In genomic region chr1:155121249-155121648, GRCh38 we compare ENCODE assay signal across 21 cellular contexts. TPM values are rescaled to one million over a fixed set of nuclear protein-coding genes. Genes with fewer than 3 reads are reported as not detected.
A peak's percentile ranks its signal among the peaks of the same experiment; 100 is the strongest.
DNase-seq lines count a peak whose midpoint lies in the region; ATAC-seq and TF ChIP-seq lines count a peak whose summit lies in the region.
"Had no signal": no experiment of that assay in that cellular context is flagged by ENCODE, and none has a peak within 500 bp of the region (broad histone marks: within the 10 kb centered on the region; RNA-seq: fewer than 3 reads in every experiment).

No MANE protein-coding gene starts in this region.

- H3K27me3 ChIP-seq in hepatocyte, result no peaks in the 10 kb centered on the region
- H3K27me3 ChIP-seq in upper lobe of right lung, result no peaks in the 10 kb centered on the region
- H3K27me3 ChIP-seq in prostate gland (replicated peaks; ENCODE audit: insufficient read depth), result no peaks in the 10 kb centered on the region

- no peak overlapping the region for H3K4me2 ChIP-seq in hepatocyte

- no peaks in the 10 kb centered on the region for H3K36me3 ChIP-seq in hepatocyte (replicated peaks; ENCODE audit: insufficient read depth, low read depth)
- H3K36me3 ChIP-seq in upper lobe of right lung, result no peaks in the 10 kb centered on the region
- H3K36me3 ChIP-seq in prostate gland, result no peaks in the 10 kb centered on the region

- H3K4me1 ChIP-seq in hepatocyte (ENCODE audit: insufficient read depth), result peaks cover 35% of the 10 kb centered on the region
- H3K4me1 ChIP-seq in upper lobe of right lung, result peaks cover 13% of the 10 kb centered on the region
- H3K4me1 ChIP-seq in prostate gland (replicated peaks), result peaks cover 6% of the 10 kb centered on the region

- H3K9me3 ChIP-seq in hepatocyte (ENCODE audit: low read depth) (no peaks in the 10 kb centered on the region), upper lobe of right lung (no peaks in the 10 kb centered on the region), prostate gland (no peaks in the 10 kb centered on the region)

- no peaks in the 10 kb centered on the region for H3K36me3 Mint-ChIP-seq in natural killer cell treated with Interleukin-12 subunit alpha and Interleukin-12 subunit beta and Interleukin-15 and Interleukin-18, amount 100 ng/mL, for 72 hours
- no peaks in the 10 kb centered on the region for H3K36me3 Mint-ChIP-seq in natural killer cell
- H3K36me3 Mint-ChIP-seq in mesothelial cell of epicardium, result no peaks in the 10 kb centered on the region

- no peaks in the 10 kb centered on the region for H4K20me1 ChIP-seq in hepatocyte (ENCODE audit: insufficient read depth, poor library complexity, severe bottlenecking)

- intact Hi-C loops in natural killer cell (cut with micrococcal nuclease) (no loop called here), upper lobe of right lung (cut with DNase I) (no loop called here), prostate gland (cut with DNase I) (no loop called here)

- peaks cover 6 to 14% of the 10 kb centered on the region in 2 donors for H3K27me3 Mint-ChIP-seq in natural killer cell treated with Interleukin-12 subunit alpha and Interleukin-12 subunit beta and Interleukin-15 and Interleukin-18, amount 100 ng/mL, for 72 hours
- H3K27me3 Mint-ChIP-seq in natural killer cell (ENCODE audit: low read depth in 2 of 2) (peaks cover 0 to 9% of the 10 kb centered on the region in 2 donors), mesothelial cell of epicardium (ENCODE audit: low read depth) (peaks cover 18% of the 10 kb centered on the region)

- no peak overlapping the region for H3K4me3 Mint-ChIP-seq in natural killer cell treated with Interleukin-12 subunit alpha and Interleukin-12 subunit beta and Interleukin-15 and Interleukin-18, amount 100 ng/mL, for 72 hours
- H3K4me3 Mint-ChIP-seq in natural killer cell (no peak overlapping the region), mesothelial cell of epicardium (no peak overlapping the region)
- H3K4me3 Mint-ChIP-seq: B cell; CD4-positive, alpha-beta T cell; HFFc6 had no signal

- H2AFZ ChIP-seq in hepatocyte, result no peak overlapping the region

- no peaks in the 10 kb centered on the region for H3K9me2 ChIP-seq in hepatocyte (replicated peaks; ENCODE audit: insufficient read depth)

- 81% methylated on average over 2 of the region's 2 CpGs for WGBS in hepatocyte (ENCODE audit: low lambda C conversion rate, missing lambda C conversion rate)
- WGBS in prostate gland, result 85% methylated on average over 2 of the region's 2 CpGs

- no peaks in the 10 kb centered on the region for H3K79me2 ChIP-seq in hepatocyte

- H3K27ac ChIP-seq in hepatocyte, result peak overlapping the region; percentile 74
- H3K27ac ChIP-seq in upper lobe of right lung, result no peak overlapping the region
- H3K27ac ChIP-seq in prostate gland, result peak overlapping the region in 1 of 2 donors; percentile 72
- H3K27ac ChIP-seq: 22Rv1 had no signal

- no peak for TF ChIP-seq POLR2A in prostate gland (IDR thresholded peaks at IDR 0.05)

- H3K4me1 Mint-ChIP-seq in natural killer cell treated with Interleukin-12 subunit alpha and Interleukin-12 subunit beta and Interleukin-15 and Interleukin-18, amount 100 ng/mL, for 72 hours (ENCODE audit: low read depth in 2 of 2), result no peaks in the 10 kb centered on the region
- H3K4me1 Mint-ChIP-seq in natural killer cell, result peaks cover 0 to 5% of the 10 kb centered on the region in 2 donors
- H3K4me1 Mint-ChIP-seq in mesothelial cell of epicardium, result peaks cover 25% of the 10 kb centered on the region

- H3K9me3 Mint-ChIP-seq in natural killer cell treated with Interleukin-12 subunit alpha and Interleukin-12 subunit beta and Interleukin-15 and Interleukin-18, amount 100 ng/mL, for 72 hours, result no peaks in the 10 kb centered on the region
- no peaks in the 10 kb centered on the region for H3K9me3 Mint-ChIP-seq in natural killer cell
- H3K9me3 Mint-ChIP-seq in mesothelial cell of epicardium, result no peaks in the 10 kb centered on the region
- H3K9me3 Mint-ChIP-seq: CD4-positive, alpha-beta T cell; HFFc6 had no signal

- ATAC-seq in natural killer cell treated with Interleukin-12 subunit alpha and Interleukin-12 subunit beta and Interleukin-15 and Interleukin-18, amount 100 ng/mL, for 72 hours, result no peak
- no peak for ATAC-seq in natural killer cell
- peak; percentile 61 for ATAC-seq in upper lobe of right lung
- no peak for ATAC-seq in HG03280 (IDR thresholded peaks at IDR 0.05; ENCODE audit: unreplicated experiment)
- ATAC-seq in GM21528 (IDR thresholded peaks at IDR 0.05; ENCODE audit: low FRiP score, unreplicated experiment), result no peak
- ATAC-seq: GM12878, HCT116 had no signal

- H3K4me3 ChIP-seq in hepatocyte (no peak overlapping the region), upper lobe of right lung (no peak overlapping the region), prostate gland (no peak overlapping the region)
- H3K4me3 ChIP-seq: GM12878 had no signal

- no peak overlapping the region for H3K27ac Mint-ChIP-seq in natural killer cell treated with Interleukin-12 subunit alpha and Interleukin-12 subunit beta and Interleukin-15 and Interleukin-18, amount 100 ng/mL, for 72 hours
- H3K27ac Mint-ChIP-seq in natural killer cell (no peak overlapping the region), mesothelial cell of epicardium (peak overlapping the region; percentile 6)
- H3K27ac Mint-ChIP-seq: B cell; CD4-positive, alpha-beta T cell; HFFc6 had no signal

- DNase-seq in natural killer cell treated with Interleukin-12 subunit alpha and Interleukin-12 subunit beta and Interleukin-15 and Interleukin-18, amount 100 ng/mL, for 72 hours (ENCODE audit: low spot score), result peak; percentile 32
- DNase-seq in natural killer cell (no peak), hepatocyte (ENCODE audit: low spot score) (no peak), mesothelial cell of epicardium (ENCODE audit: low spot score in 2 of 2, unreplicated experiment in 2 of 2) (no peak), upper lobe of right lung (no peak), prostate gland (ENCODE audit: low spot score) (no peak)
- DNase-seq: C1 segment of cervical spinal cord; CD4-positive, alpha-beta T cell; DND-41; EL; GOT3; H7; HFFc6; IMR-90; KBM-7 had no signal

- no peak for TF ChIP-seq CTCF in natural killer cell (IDR thresholded peaks at IDR 0.05)
- no peak for TF ChIP-seq CTCF in hepatocyte (IDR thresholded peaks at IDR 0.05; ENCODE audit: poor library complexity)
- TF ChIP-seq CTCF in mesothelial cell of epicardium (IDR thresholded peaks at IDR 0.05; ENCODE audit: unreplicated experiment), result no peak
- no peak for TF ChIP-seq CTCF in upper lobe of right lung (IDR thresholded peaks at IDR 0.05)
- no peak for TF ChIP-seq CTCF in prostate gland (IDR thresholded peaks at IDR 0.05)

RNA-seq across cellular contexts. Expression of gene EFNA1, which starts 6.4 kb away (rescaled TPM):
- not detected for total RNA-seq in natural killer cell treated with Interleukin-12 subunit alpha and Interleukin-12 subunit beta and Interleukin-15 and Interleukin-18, amount 100 ng/mL, for 72 hours
- 1 to 10 TPM; 1.5 to 1.9 (median 1.9) TPM for total RNA-seq in natural killer cell
- 78.7 and 94.8 TPM in 2 replicates for total RNA-seq in hepatocyte
- 137 and 172 TPM in 2 replicates for polyA plus RNA-seq in hepatocyte
- total RNA-seq in mesothelial cell of epicardium, result 92.4 to 94.8 TPM (median 93.1 TPM) in 3 replicates
- total RNA-seq in upper lobe of right lung, result 178 TPM
- total RNA-seq in prostate gland, result 100 to 1,000 TPM in 1 of 2 donors, 10 to 100 TPM in 1; 85.1 to 132 TPM
- total RNA-seq: B cell had no signal

RNA-seq across cellular contexts. Expression of gene SLC50A1, which starts 14.4 kb away (rescaled TPM):
- 10 to 100 TPM; 28.8 to 36.3 TPM for total RNA-seq in natural killer cell treated with Interleukin-12 subunit alpha and Interleukin-12 subunit beta and Interleukin-15 and Interleukin-18, amount 100 ng/mL, for 72 hours
- 10 to 100 TPM; 31.7 to 33.5 (median 32.7) TPM for total RNA-seq in natural killer cell
- 75.3 and 88.6 TPM in 2 replicates for total RNA-seq in hepatocyte
- 111 and 115 TPM in 2 replicates for polyA plus RNA-seq in hepatocyte
- total RNA-seq in mesothelial cell of epicardium, result 25.6 to 33.5 TPM (median 25.9 TPM) in 3 replicates
- total RNA-seq in upper lobe of right lung, result 44.7 TPM
- 10 to 100 TPM; 26.6 to 48.0 TPM for total RNA-seq in prostate gland

RNA-seq across cellular contexts. Expression of gene DPM3, which starts 19.1 kb away (rescaled TPM):
- 10 to 100 TPM; 26.0 to 31.1 TPM for total RNA-seq in natural killer cell treated with Interleukin-12 subunit alpha and Interleukin-12 subunit beta and Interleukin-15 and Interleukin-18, amount 100 ng/mL, for 72 hours
- total RNA-seq in natural killer cell, result 10 to 100 TPM; 26.8 to 45.7 (median 41.5) TPM
- 94.2 and 121 TPM in 2 replicates for total RNA-seq in hepatocyte
- 84.1 and 96.3 TPM in 2 replicates for polyA plus RNA-seq in hepatocyte
- total RNA-seq in mesothelial cell of epicardium, result 49.7 to 60.9 TPM (median 54.1 TPM) in 3 replicates
- total RNA-seq in upper lobe of right lung, result 71.1 TPM
- total RNA-seq in prostate gland, result 10 to 100 TPM; 93.6 to 97.0 TPM

RNA-seq across cellular contexts. Expression of gene EFNA3, which starts 42.6 kb away (rescaled TPM):
- total RNA-seq in natural killer cell treated with Interleukin-12 subunit alpha and Interleukin-12 subunit beta and Interleukin-15 and Interleukin-18, amount 100 ng/mL, for 72 hours, result 1 to 10 TPM in 1 of 2 donors, not detected in 1; 1.2 TPM
- total RNA-seq in natural killer cell (1 to 10 TPM in 1 of 3 donors, under 1 TPM in 2; 0.52 to 1.1 (median 0.68) TPM), hepatocyte (4.0 and 5.5 TPM in 2 replicates), mesothelial cell of epicardium (14.6 to 17.8 TPM (median 15.4 TPM) in 3 replicates), upper lobe of right lung (1.0 TPM), prostate gland (1 to 10 TPM; 5.9 to 8.4 TPM)
- polyA plus RNA-seq in hepatocyte, result 10.3 and 13.1 TPM in 2 replicates

RNA-seq across cellular contexts. Expression of gene KRTCAP2, which starts 51.9 kb away (rescaled TPM):
- 100 to 1,000 TPM; 149 to 223 TPM for total RNA-seq in natural killer cell treated with Interleukin-12 subunit alpha and Interleukin-12 subunit beta and Interleukin-15 and Interleukin-18, amount 100 ng/mL, for 72 hours
- total RNA-seq in natural killer cell, result 100 to 1,000 TPM in 2 of 3 donors, 10 to 100 TPM in 1; 95.3 to 113 (median 104) TPM
- 191 and 209 TPM in 2 replicates for total RNA-seq in hepatocyte
- 440 and 454 TPM in 2 replicates for polyA plus RNA-seq in hepatocyte
- 120 to 143 TPM (median 123 TPM) in 3 replicates for total RNA-seq in mesothelial cell of epicardium
- 130 TPM for total RNA-seq in upper lobe of right lung
- total RNA-seq in prostate gland, result 100 to 1,000 TPM; 111 to 236 TPM

Comparison
In these comparisons a context has a peak if more than half of its experiments do, and no peak if none do; other contexts are left out.
1. RNA of gene EFNA1, which starts 6.4 kb away (total RNA-seq): 178 TPM in upper lobe of right lung (single experiment), 85.1 to 132 TPM in prostate gland, 92.4 to 94.8 TPM in mesothelial cell of epicardium and 78.7 to 94.8 TPM in hepatocyte; 1.5 to 1.9 TPM in natural killer cell and not detected in natural killer cell treated with Interleukin-12 subunit alpha and Interleukin-12 subunit beta and Interleukin-15 and Interleukin-18, amount 100 ng/mL, for 72 hours; every median in the first group is over 10 times any median in the second.